ENCODE assay signal across 8 cellular contexts in genomic region chr6:169213814-169214520, GRCh38. TPM values are rescaled to one million over a fixed set of nuclear protein-coding genes. Genes with fewer than 3 reads are reported as not detected.
A peak's percentile ranks its signal among the peaks of the same experiment; 100 is the strongest.
DNase-seq lines count a peak whose midpoint lies in the region; ATAC-seq and TF ChIP-seq lines count a peak whose summit lies in the region.

No MANE protein-coding gene starts in this region.

- no peak for ATAC-seq in GM21423 (IDR thresholded peaks at IDR 0.05; ENCODE audit: unreplicated experiment)

- H3K4me1 Mint-ChIP-seq in CD14-positive monocyte: peaks cover 28% of the 10 kb centered on the region

- intact Hi-C loops in CD14-positive monocyte (cut with micrococcal nuclease): loop anchor here in 1 of 2 donors (5.0 to 10.0 kb wide), 2 partner anchors 78 to 491 kb away; partner anchors contain the start of genes C6orf120 and WDR27
- intact Hi-C loops in left ventricle myocardium inferior (cut with micrococcal nuclease): no loop called here

- no peaks in the 10 kb centered on the region for H3K27me3 ChIP-seq in left ventricle myocardium inferior (ENCODE audit: low read depth)
- H3K27me3 ChIP-seq in rectal smooth muscle tissue (ENCODE audit: control insufficient read depth, insufficient read depth, low read length): no peaks in the 10 kb centered on the region

- H3K4me3 ChIP-seq in left ventricle myocardium inferior (peak overlapping the region; percentile 62), rectal smooth muscle tissue (ENCODE audit: low read length) (no peak overlapping the region)

- TF ChIP-seq CTCF in CD14-positive monocyte (IDR thresholded peaks at IDR 0.05) (no peak), RWPE1 (conservative IDR thresholded peaks at IDR 0.05; ENCODE audit: low read depth) (no peak), left ventricle myocardium inferior (IDR thresholded peaks at IDR 0.05; ENCODE audit: borderline replicate concordance) (no peak)

- H3K4me3 Mint-ChIP-seq in CD14-positive monocyte: peak overlapping the region; percentile 14 to 32

- no peak overlapping the region for H3K9ac ChIP-seq in rectal smooth muscle tissue (ENCODE audit: low read length)

- H3K4me1 ChIP-seq in left ventricle myocardium inferior (peaks cover 18% of the 10 kb centered on the region), rectal smooth muscle tissue (ENCODE audit: control insufficient read depth, insufficient read depth, low read length) (peaks cover 20% of the 10 kb centered on the region)

- peaks cover 0 to 2% (median 1%) of the 10 kb centered on the region in 3 donors for H3K27me3 Mint-ChIP-seq in CD14-positive monocyte (ENCODE audit: low read depth in 3 of 3)

- DNase-seq in CD14-positive monocyte (ENCODE audit: low spot score) (no peak), RWPE1 (ENCODE audit: low spot score) (no peak), left ventricle myocardium inferior (no peak), NCI-H774 (lab: John Stamatoyannopoulos, UW) (no peak), HEK293T (ENCODE audit: extremely low spot score) (no peak), amniotic stem cell (lab: John Stamatoyannopoulos, UW) (no peak)

- H3K9me3 ChIP-seq in left ventricle myocardium inferior (replicated peaks): no peaks in the 10 kb centered on the region

- peak overlapping the region; percentile 88 to 97 (median 95) for H3K27ac Mint-ChIP-seq in CD14-positive monocyte

- H3K9me3 Mint-ChIP-seq in CD14-positive monocyte: peaks cover 4 to 19% (median 10%) of the 10 kb centered on the region in 7 donors

- peaks cover 4% of the 10 kb centered on the region for H3K36me3 ChIP-seq in left ventricle myocardium inferior
- peaks cover 2% of the 10 kb centered on the region for H3K36me3 ChIP-seq in rectal smooth muscle tissue (ENCODE audit: control insufficient read depth, insufficient read depth, low read length)

- peak overlapping the region; percentile 90 for H3K27ac ChIP-seq in RWPE1
- peak overlapping the region; percentile 89 for H3K27ac ChIP-seq in left ventricle myocardium inferior (replicated peaks)
- peak overlapping the region; percentile 97 for H3K27ac ChIP-seq in rectal smooth muscle tissue (ENCODE audit: low read depth, low read length)

- CTCF ChIA-PET in RWPE1 (lab: Yijun Ruan, JAX) (interaction anchor here (0.6 to 0.8 kb wide), 4 partner anchors 166 to 527 kb away, joined by 3 to 7 read pairs (median 4); no protein-coding TSS in a partner anchor), HEK293T (lab: Yijun Ruan, JAX) (interaction anchor here (0.5 kb wide), 1 partner anchor 203 kb away, joined by 4 read pairs; no protein-coding TSS in a partner anchor)

- peaks cover 0 to 7% of the 10 kb centered on the region in 2 donors for H3K36me3 Mint-ChIP-seq in CD14-positive monocyte

- POLR2A ChIA-PET in RWPE1 (lab: Yijun Ruan, JAX; ENCODE audit: low non-redundant PET) (interaction anchor here (0.6 kb wide), 2 partner anchors 74 kb away, joined by 3 to 4 read pairs; no protein-coding TSS in a partner anchor), HEK293T (lab: Yijun Ruan, JAX) (no interaction called here)

TF ChIP-seq in HEK293T, 16 proteins besides CTCF, POLR2A, EP300 and RAD21:
- TF ChIP-seq, protein P1, sequence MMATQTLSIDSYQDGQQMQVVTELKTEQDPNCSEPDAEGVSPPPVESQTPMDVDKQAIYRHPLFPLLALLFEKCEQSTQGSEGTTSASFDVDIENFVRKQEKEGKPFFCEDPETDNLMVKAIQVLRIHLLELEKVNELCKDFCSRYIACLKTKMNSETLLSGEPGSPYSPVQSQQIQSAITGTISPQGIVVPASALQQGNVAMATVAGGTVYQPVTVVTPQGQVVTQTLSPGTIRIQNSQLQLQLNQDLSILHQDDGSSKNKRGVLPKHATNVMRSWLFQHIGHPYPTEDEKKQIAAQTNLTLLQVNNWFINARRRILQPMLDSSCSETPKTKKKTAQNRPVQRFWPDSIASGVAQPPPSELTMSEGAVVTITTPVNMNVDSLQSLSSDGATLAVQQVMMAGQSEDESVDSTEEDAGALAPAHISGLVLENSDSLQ (IDR thresholded peaks at IDR 0.05): no peak
- TF ChIP-seq SUZ12 (IDR thresholded peaks at IDR 0.05): no peak
- no peak for TF ChIP-seq BHLHE40 (IDR thresholded peaks at IDR 0.05; ENCODE audit: borderline replicate concordance)
- no peak for TF ChIP-seq LEF1 (IDR thresholded peaks at IDR 0.05; ENCODE audit: borderline replicate concordance)
- no peak for TF ChIP-seq CTBP1 (IDR thresholded peaks at IDR 0.05; ENCODE audit: borderline replicate concordance)
- no peak for TF ChIP-seq NFRKB (IDR thresholded peaks at IDR 0.05)
- TF ChIP-seq L3MBTL2 (conservative IDR thresholded peaks at IDR 0.05): no peak
- no peak for TF ChIP-seq TARDBP (IDR thresholded peaks at IDR 0.05)
- no peak for TF ChIP-seq SP1 (IDR thresholded peaks at IDR 0.05)
- TF ChIP-seq FOXA1 (IDR thresholded peaks at IDR 0.05): no peak
- TF ChIP-seq FOXM1 (IDR thresholded peaks at IDR 0.05; ENCODE audit: borderline replicate concordance): no peak
- TF ChIP-seq ZNF384 (IDR thresholded peaks at IDR 0.05): no peak
- no peak for TF ChIP-seq ARNT (IDR thresholded peaks at IDR 0.05)
- no peak for TF ChIP-seq HDGF (IDR thresholded peaks at IDR 0.05; ENCODE audit: borderline replicate concordance)
TF ChIP-seq in HEK293T: peak in this region for 0.

RNA-seq across cellular contexts. Expression of gene THBS2, which starts 39.7 kb away (rescaled TPM):
- under 1 TPM in 1 of 2 donors, not detected in 1; 0.03 TPM for polyA plus RNA-seq in CD14-positive monocyte
- total RNA-seq in left ventricle myocardium inferior: 6.9 TPM
